In genomic region chr11:29676993-29677392, GRCh38 we compare ENCODE assay signal across 24 cellular contexts.
A peak's percentile ranks its signal among the peaks of the same experiment; 100 is the strongest.
DNase-seq lines count a peak whose midpoint lies in the region; ATAC-seq and TF ChIP-seq lines count a peak whose summit lies in the region.
"Had no signal": no experiment of that assay in that cellular context is flagged by ENCODE, and none has a peak within 500 bp of the region (broad histone marks: within the 10 kb centered on the region; RNA-seq: fewer than 3 reads in every experiment).

No MANE protein-coding gene starts in this region.

- no peak for TF ChIP-seq CTCF in fibroblast of the aortic adventitia (IDR thresholded peaks at IDR 0.05; ENCODE audit: insufficient read depth, low read length)

- DNase-seq in GM04503 (ENCODE audit: low read depth) (peak; percentile 10), NCI-H226 (peak; percentile 51), fibroblast of the aortic adventitia (ENCODE audit: low read depth) (peak; percentile 4), NCI-H2029 treated with DMSO at 0.1 percent for 48 hours (lab: John Stamatoyannopoulos, UW) (no peak), NCI-H69 (lab: John Stamatoyannopoulos, UW) (no peak)
- DNase-seq: DMS153; Kasumi-1; MV-4-11; NCI-H1105; NCI-H1436 treated with DMSO at 0.1 percent for 48 hours; NCI-H187 treated with DMSO at 0.1 percent for 48 hours; NCI-H2107; NCI-H446; NCI-H524 treated with DMSO at 0.1 percent for 48 hours; NCI-H82; NK-92 treated with Interleukin-12 subunit alpha and Interleukin-12 subunit beta, amount 100 ng/mL, for 24 hours; PC-3; SJCRH30 had no signal

- no peak for ATAC-seq in HG03439 (IDR thresholded peaks at IDR 0.05; ENCODE audit: unreplicated experiment)
- no peak for ATAC-seq in GM19395 (IDR thresholded peaks at IDR 0.05; ENCODE audit: unreplicated experiment)
- ATAC-seq: A549, HCT116, K562, PC-3, SK-N-SH treated with all-trans-retinoic acid at 6 μM for 48 hours had no signal

- no peak overlapping the region for H3K4me3 ChIP-seq in fibroblast of the aortic adventitia (ENCODE audit: low read depth, low read length)
- H3K4me3 ChIP-seq: A549, K562, SJCRH30 had no signal

Comparison
In these comparisons a context has a peak if more than half of its experiments do, and no peak if none do; other contexts are left out.
1. DNase-seq: peak in GM04503 (single experiment), NCI-H226 (single experiment) and fibroblast of the aortic adventitia (single experiment); none in NCI-H2029 treated with DMSO at 0.1 percent for 48 hours (single experiment) and NCI-H69 (single experiment).